In genomic region chr15:99574502-99574901, GRCh38 we compare ENCODE assay signal across 17 cellular contexts. TPM values are rescaled to one million over a fixed set of nuclear protein-coding genes. Genes with fewer than 3 reads are reported as not detected.
DNase-seq lines count a peak whose midpoint lies in the region; ATAC-seq and TF ChIP-seq lines count a peak whose summit lies in the region.
"Had no signal": no experiment of that assay in that cellular context is flagged by ENCODE, and none has a peak within 500 bp of the region (broad histone marks: within the 10 kb centered on the region; RNA-seq: fewer than 3 reads in every experiment).

No MANE protein-coding gene starts in this region.

- peak overlapping the region; percentile 12 for H3K27ac ChIP-seq in left ventricle myocardium inferior (replicated peaks)
- H3K27ac ChIP-seq: C4-2B, PC-9 had no signal

- ATAC-seq in left colon (peak; percentile 72), HG03045 (IDR thresholded peaks at IDR 0.05; ENCODE audit: unreplicated experiment) (no peak), HG03457 (IDR thresholded peaks at IDR 0.05; ENCODE audit: unreplicated experiment) (no peak), HG03159 (IDR thresholded peaks at IDR 0.05; ENCODE audit: unreplicated experiment) (no peak)
- ATAC-seq: GM23338, HCT116, Right ventricle myocardium inferior had no signal

- H3K27me3 ChIP-seq in left ventricle myocardium inferior (ENCODE audit: low read depth) = no peaks in the 10 kb centered on the region

- intact Hi-C loops in left ventricle myocardium inferior (cut with micrococcal nuclease) (loop anchor here (10.0 kb wide), 1 partner anchor 110 kb away; no protein-coding TSS in a partner anchor), cardiac septum (cut with DNase I) (no loop called here), left colon (cut with DNase I, micrococcal nuclease) (no loop called here), head of caudate nucleus (cut with DNase I) (no loop called here)

- peaks cover 99% of the 10 kb centered on the region for H3K4me1 ChIP-seq in left ventricle myocardium inferior

- H3K4me3 ChIP-seq in left ventricle myocardium inferior = no peak overlapping the region
- H3K4me3 ChIP-seq: GM23338, PC-9 had no signal

- no peaks in the 10 kb centered on the region for H3K9me3 ChIP-seq in left ventricle myocardium inferior (replicated peaks)

- no peaks in the 10 kb centered on the region for H3K36me3 ChIP-seq in left ventricle myocardium inferior

- no peak for TF ChIP-seq CTCF in left ventricle myocardium inferior (IDR thresholded peaks at IDR 0.05; ENCODE audit: borderline replicate concordance)

- DNase-seq in left ventricle myocardium inferior (no peak), cardiac septum (ENCODE audit: low spot score) (no peak), SW480 (ENCODE audit: low spot score) (peak; percentile 21), left colon (peak in 1 of 2 donors; percentile 26), head of caudate nucleus (no peak)
- DNase-seq: GF-D8, KG1, NCI-H1436 treated with DMSO at 0.1 percent for 48 hours, NCI-H345, PC-9 had no signal

RNA-seq across cellular contexts. Expression of gene MEF2A, which starts 8.7 kb away (rescaled TPM):
- 152 TPM for total RNA-seq in left ventricle myocardium inferior
- 195 TPM for total RNA-seq in cardiac septum
- total RNA-seq in left colon = 10 to 100 TPM; 35.3 to 40.5 TPM
